1 cellular context compared by ENCODE assay signal in the genomic region with DNA sequence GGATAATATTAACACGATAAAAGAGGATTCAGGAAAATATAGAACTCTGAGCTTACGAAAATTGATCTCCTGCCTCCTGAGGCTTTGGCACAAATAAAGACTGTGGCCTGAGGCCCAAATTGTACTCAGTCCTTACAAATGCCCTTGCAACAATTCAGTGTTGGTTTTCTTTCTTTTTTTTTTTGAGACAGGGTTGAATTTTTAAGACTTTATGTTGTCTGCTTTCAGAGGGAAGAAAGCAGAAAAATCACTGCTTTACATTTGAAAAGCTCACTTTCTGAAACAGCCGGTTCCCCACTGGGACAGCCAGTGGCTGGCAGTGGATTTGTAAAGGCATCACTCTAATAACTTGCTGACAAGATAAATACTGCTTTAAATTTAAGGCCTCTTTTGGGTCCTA.
TF ChIP-seq lines count a peak whose summit lies in the region.

No MANE protein-coding gene starts in this region.

TF ChIP-seq in WTC11, 78 proteins besides CTCF, POLR2A, EP300 and RAD21 (continued from another document):
- TF ChIP-seq, protein P1, sequence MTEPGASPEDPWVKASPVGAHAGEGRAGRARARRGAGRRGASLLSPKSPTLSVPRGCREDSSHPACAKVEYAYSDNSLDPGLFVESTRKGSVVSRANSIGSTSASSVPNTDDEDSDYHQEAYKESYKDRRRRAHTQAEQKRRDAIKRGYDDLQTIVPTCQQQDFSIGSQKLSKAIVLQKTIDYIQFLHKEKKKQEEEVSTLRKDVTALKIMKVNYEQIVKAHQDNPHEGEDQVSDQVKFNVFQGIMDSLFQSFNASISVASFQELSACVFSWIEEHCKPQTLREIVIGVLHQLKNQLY (CRISPR knock-in tag; IDR thresholded peaks at IDR 0.05), result no peak
- TF ChIP-seq RELA (CRISPR knock-in tag; IDR thresholded peaks at IDR 0.05; ENCODE audit: borderline replicate concordance), result no peak
- TF ChIP-seq, protein P2, sequence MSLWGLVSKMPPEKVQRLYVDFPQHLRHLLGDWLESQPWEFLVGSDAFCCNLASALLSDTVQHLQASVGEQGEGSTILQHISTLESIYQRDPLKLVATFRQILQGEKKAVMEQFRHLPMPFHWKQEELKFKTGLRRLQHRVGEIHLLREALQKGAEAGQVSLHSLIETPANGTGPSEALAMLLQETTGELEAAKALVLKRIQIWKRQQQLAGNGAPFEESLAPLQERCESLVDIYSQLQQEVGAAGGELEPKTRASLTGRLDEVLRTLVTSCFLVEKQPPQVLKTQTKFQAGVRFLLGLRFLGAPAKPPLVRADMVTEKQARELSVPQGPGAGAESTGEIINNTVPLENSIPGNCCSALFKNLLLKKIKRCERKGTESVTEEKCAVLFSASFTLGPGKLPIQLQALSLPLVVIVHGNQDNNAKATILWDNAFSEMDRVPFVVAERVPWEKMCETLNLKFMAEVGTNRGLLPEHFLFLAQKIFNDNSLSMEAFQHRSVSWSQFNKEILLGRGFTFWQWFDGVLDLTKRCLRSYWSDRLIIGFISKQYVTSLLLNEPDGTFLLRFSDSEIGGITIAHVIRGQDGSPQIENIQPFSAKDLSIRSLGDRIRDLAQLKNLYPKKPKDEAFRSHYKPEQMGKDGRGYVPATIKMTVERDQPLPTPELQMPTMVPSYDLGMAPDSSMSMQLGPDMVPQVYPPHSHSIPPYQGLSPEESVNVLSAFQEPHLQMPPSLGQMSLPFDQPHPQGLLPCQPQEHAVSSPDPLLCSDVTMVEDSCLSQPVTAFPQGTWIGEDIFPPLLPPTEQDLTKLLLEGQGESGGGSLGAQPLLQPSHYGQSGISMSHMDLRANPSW (CRISPR knock-in tag; conservative IDR thresholded peaks at IDR 0.05; ENCODE audit: low read depth), result no peak
- TF ChIP-seq, protein P3, sequence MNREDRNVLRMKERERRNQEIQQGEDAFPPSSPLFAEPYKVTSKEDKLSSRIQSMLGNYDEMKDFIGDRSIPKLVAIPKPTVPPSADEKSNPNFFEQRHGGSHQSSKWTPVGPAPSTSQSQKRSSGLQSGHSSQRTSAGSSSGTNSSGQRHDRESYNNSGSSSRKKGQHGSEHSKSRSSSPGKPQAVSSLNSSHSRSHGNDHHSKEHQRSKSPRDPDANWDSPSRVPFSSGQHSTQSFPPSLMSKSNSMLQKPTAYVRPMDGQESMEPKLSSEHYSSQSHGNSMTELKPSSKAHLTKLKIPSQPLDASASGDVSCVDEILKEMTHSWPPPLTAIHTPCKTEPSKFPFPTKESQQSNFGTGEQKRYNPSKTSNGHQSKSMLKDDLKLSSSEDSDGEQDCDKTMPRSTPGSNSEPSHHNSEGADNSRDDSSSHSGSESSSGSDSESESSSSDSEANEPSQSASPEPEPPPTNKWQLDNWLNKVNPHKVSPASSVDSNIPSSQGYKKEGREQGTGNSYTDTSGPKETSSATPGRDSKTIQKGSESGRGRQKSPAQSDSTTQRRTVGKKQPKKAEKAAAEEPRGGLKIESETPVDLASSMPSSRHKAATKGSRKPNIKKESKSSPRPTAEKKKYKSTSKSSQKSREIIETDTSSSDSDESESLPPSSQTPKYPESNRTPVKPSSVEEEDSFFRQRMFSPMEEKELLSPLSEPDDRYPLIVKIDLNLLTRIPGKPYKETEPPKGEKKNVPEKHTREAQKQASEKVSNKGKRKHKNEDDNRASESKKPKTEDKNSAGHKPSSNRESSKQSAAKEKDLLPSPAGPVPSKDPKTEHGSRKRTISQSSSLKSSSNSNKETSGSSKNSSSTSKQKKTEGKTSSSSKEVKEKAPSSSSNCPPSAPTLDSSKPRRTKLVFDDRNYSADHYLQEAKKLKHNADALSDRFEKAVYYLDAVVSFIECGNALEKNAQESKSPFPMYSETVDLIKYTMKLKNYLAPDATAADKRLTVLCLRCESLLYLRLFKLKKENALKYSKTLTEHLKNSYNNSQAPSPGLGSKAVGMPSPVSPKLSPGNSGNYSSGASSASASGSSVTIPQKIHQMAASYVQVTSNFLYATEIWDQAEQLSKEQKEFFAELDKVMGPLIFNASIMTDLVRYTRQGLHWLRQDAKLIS (CRISPR knock-in tag; IDR thresholded peaks at IDR 0.05; ENCODE audit: borderline replicate concordance), result no peak
- no peak for TF ChIP-seq ZNF423 (CRISPR knock-in tag; IDR thresholded peaks at IDR 0.05)
- TF ChIP-seq FOXJ3 (CRISPR knock-in tag; IDR thresholded peaks at IDR 0.05; ENCODE audit: borderline replicate concordance), result no peak
- no peak for TF ChIP-seq SMAD4 (CRISPR knock-in tag; IDR thresholded peaks at IDR 0.05)
- TF ChIP-seq FOXK1 (CRISPR knock-in tag; IDR thresholded peaks at IDR 0.05), result no peak
- TF ChIP-seq ATF1 (CRISPR knock-in tag; IDR thresholded peaks at IDR 0.05), result no peak
- no peak for TF ChIP-seq NR1H2 (CRISPR knock-in tag; IDR thresholded peaks at IDR 0.05)
- TF ChIP-seq NFATC4 (CRISPR knock-in tag; IDR thresholded peaks at IDR 0.05), result no peak
- TF ChIP-seq, protein P4, sequence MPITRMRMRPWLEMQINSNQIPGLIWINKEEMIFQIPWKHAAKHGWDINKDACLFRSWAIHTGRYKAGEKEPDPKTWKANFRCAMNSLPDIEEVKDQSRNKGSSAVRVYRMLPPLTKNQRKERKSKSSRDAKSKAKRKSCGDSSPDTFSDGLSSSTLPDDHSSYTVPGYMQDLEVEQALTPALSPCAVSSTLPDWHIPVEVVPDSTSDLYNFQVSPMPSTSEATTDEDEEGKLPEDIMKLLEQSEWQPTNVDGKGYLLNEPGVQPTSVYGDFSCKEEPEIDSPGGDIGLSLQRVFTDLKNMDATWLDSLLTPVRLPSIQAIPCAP (CRISPR knock-in tag; IDR thresholded peaks at IDR 0.05), result no peak
- no peak for TF ChIP-seq NR3C1 (CRISPR knock-in tag; conservative IDR thresholded peaks at IDR 0.05; ENCODE audit: low read depth)
TF ChIP-seq in WTC11: peak in this region for 0.
